Comparison of ENCODE assay signal across 9 cellular contexts in genomic region chr3:107753494-107753893, GRCh38.
DNase-seq lines count a peak whose midpoint lies in the region; ATAC-seq, FAIRE-seq and TF ChIP-seq lines count a peak whose summit lies in the region.
"Had no signal": no experiment of that assay in that cellular context is flagged by ENCODE, and none has a peak within 500 bp of the region (broad histone marks: within the 10 kb centered on the region; RNA-seq: fewer than 3 reads in every experiment).

No MANE protein-coding gene starts in this region.

- no peaks in the 10 kb centered on the region for H3K79me2 ChIP-seq in GM12878 (ENCODE audit: control insufficient read depth, insufficient read depth, low read length)
- no peaks in the 10 kb centered on the region for H3K79me2 ChIP-seq in keratinocyte (ENCODE audit: control insufficient read depth, insufficient read depth, low read length)

- no peaks in the 10 kb centered on the region for H3K9me3 ChIP-seq in GM12878 (replicated peaks; ENCODE audit: control insufficient read depth, insufficient read depth, low read length)
- H3K9me3 ChIP-seq in keratinocyte (ENCODE audit: control insufficient read depth, low read depth, low read length): no peaks in the 10 kb centered on the region
- H3K9me3 ChIP-seq in tibial artery: no peaks in the 10 kb centered on the region
- H3K9me3 ChIP-seq: BLaER1 had no signal

- H3K4me2 ChIP-seq in GM12878 (ENCODE audit: control insufficient read depth, insufficient read depth): no peak overlapping the region
- no peak overlapping the region for H3K4me2 ChIP-seq in keratinocyte (ENCODE audit: control insufficient read depth, extremely low read depth, insufficient read depth, low read depth, low read length)
- H3K4me2 ChIP-seq: BLaER1 had no signal

- CTCF ChIA-PET in GM12878 (lab: Yijun Ruan, JAX): interaction anchor here (0.6 to 8.8 kb wide), 11 partner anchors 13 to 517 kb away, joined by 3 to 78 read pairs (median 6); no protein-coding TSS in a partner anchor

- H3K4me1 ChIP-seq in GM12878 (ENCODE audit: control insufficient read depth, insufficient read depth, low read length) (no peaks in the 10 kb centered on the region), keratinocyte (ENCODE audit: control insufficient read depth, extremely low read depth, insufficient read depth, low read length) (no peaks in the 10 kb centered on the region), tibial artery (peaks cover 0 to 6% (median under 1%) of the 10 kb centered on the region in 4 donors)
- H3K4me1 ChIP-seq: BLaER1 had no signal

- DNase-seq in NCI-H2171 treated with DMSO at 0.1 percent for 48 hours (lab: John Stamatoyannopoulos, UW): peak; percentile 67
- no peak for DNase-seq in NCI-H2171 (lab: John Stamatoyannopoulos, UW)
- DNase-seq in NCI-H82 treated with DMSO at 0.1 percent for 48 hours (lab: John Stamatoyannopoulos, UW; ENCODE audit: unreplicated experiment): peak; percentile 57
- DNase-seq in GM12878 (ENCODE audit: low read depth, low spot score): no peak
- DNase-seq in keratinocyte (ENCODE audit: low read depth, low spot score): peak; percentile 2
- peak in 1 of 2 donors; percentile 33 for DNase-seq in tibial artery

- H3K27ac ChIP-seq in GM12878 (ENCODE audit: control insufficient read depth, insufficient read depth) (no peak overlapping the region), keratinocyte (ENCODE audit: control insufficient read depth, insufficient read depth, low read length) (no peak overlapping the region), tibial artery (no peak overlapping the region)
- H3K27ac ChIP-seq: BLaER1 had no signal

- SMC1A ChIA-PET in GM12878 (lab: Charles Lee; ENCODE audit: uncharacterized antibody, unreplicated experiment): interaction anchor here (1.0 to 3.6 kb wide), 5 partner anchors 25 to 175 kb away, joined by 3 to 23 read pairs (median 4); no protein-coding TSS in a partner anchor

- intact Hi-C loops in GM12878 (cut with micrococcal nuclease; ENCODE audit: unreplicated experiment): no loop called here
- intact Hi-C loops in tibial artery (cut with DNase I; ENCODE audit: low total_unique reads): loop anchor here (10.0 kb wide), 1 partner anchor 91 kb away; no protein-coding TSS in a partner anchor

- WGBS in GM12878 (ENCODE audit: insufficient coverage, insufficient replicate concordance, low lambda C conversion rate, missing lambda C conversion rate): 50% methylated on average over 2 of the region's 2 CpGs

- H2AFZ ChIP-seq in GM12878 (ENCODE audit: control insufficient read depth, low read depth, low read length) (no peak overlapping the region), keratinocyte (ENCODE audit: control insufficient read depth, low read length) (no peak overlapping the region)

- in situ Hi-C loops in GM12878 (cut with MboI): loop anchor here (10.0 kb wide), 1 partner anchor 519 kb away; no protein-coding TSS in a partner anchor

- no peaks in the 10 kb centered on the region for H4K20me1 ChIP-seq in GM12878 (ENCODE audit: control insufficient read depth, insufficient read depth)
- H4K20me1 ChIP-seq in keratinocyte (ENCODE audit: control insufficient read depth, extremely low read depth, insufficient read depth, low read length): no peaks in the 10 kb centered on the region
- H4K20me1 ChIP-seq: BLaER1 had no signal

- BruUV-seq in GM12878 (replicated peaks; lab: Mats Ljungman, UMichigan): no TSS peak

- FAIRE-seq in GM12878 (lab: Jason Lieb, UNC) (peak; percentile 47), keratinocyte (lab: Jason Lieb, UNC) (peak; percentile 66)

- ATAC-seq in HG02870 (IDR thresholded peaks at IDR 0.05; ENCODE audit: unreplicated experiment) (peak; percentile 75), GM12878 (peak; percentile 70), HG03432 (IDR thresholded peaks at IDR 0.05; ENCODE audit: unreplicated experiment) (no peak)

- no peak for TF ChIP-seq EP300 in GM12878 (IDR thresholded peaks at IDR 0.05; ENCODE audit: borderline replicate concordance in 1 of 2, control insufficient read depth in 1 of 2, low read depth in 2 of 2, low read length in 2 of 2)

- H3K27me3 ChIP-seq in GM12878 (replicated peaks in 1 of 2; ENCODE audit: control insufficient read depth in 2 of 2, insufficient read depth in 2 of 2, low read length in 1 of 2) (no peaks in the 10 kb centered on the region), keratinocyte (ENCODE audit: control insufficient read depth, extremely low read depth, insufficient read depth, low read length) (no peaks in the 10 kb centered on the region), tibial artery (no peaks in the 10 kb centered on the region)
- H3K27me3 ChIP-seq: BLaER1 had no signal

- no peaks in the 10 kb centered on the region for H3K36me3 ChIP-seq in GM12878 (ENCODE audit: control insufficient read depth in 2 of 2, insufficient read depth in 2 of 2, low read length in 1 of 2)
- H3K36me3 ChIP-seq in keratinocyte (ENCODE audit: control insufficient read depth in 2 of 2, extremely low read depth in 1 of 2, insufficient read depth in 2 of 2, low read length in 2 of 2): peaks cover 0 to 2% of the 10 kb centered on the region in 2 experiments
- H3K36me3 ChIP-seq in tibial artery: peaks cover 0 to 10% (median 5%) of the 10 kb centered on the region in 3 donors

- RAD21 ChIA-PET in GM12878 (lab: Charles Lee; ENCODE audit: unreplicated experiment): interaction anchor here (2.0 kb wide), 1 partner anchor 93 kb away, joined by 7 read pairs; no protein-coding TSS in a partner anchor

- POLR2A ChIA-PET in GM12878 (lab: Charles Lee): no interaction called here

- TF ChIP-seq CTCF in GM12878 (IDR thresholded peaks at IDR 0.05 in 2 of 3, conservative IDR thresholded peaks at IDR 0.05 in 1 of 3; ENCODE audit: control insufficient read depth in 2 of 3, extremely low read depth in 1 of 3, insufficient read depth in 1 of 3, low read depth in 3 of 3, low read length in 3 of 3) (peak; percentile 41 to 45 (median 44); a peak in 5 of 6 replicates), keratinocyte (optimal IDR thresholded peaks at IDR 0.05 in 1 of 3, IDR thresholded peaks at IDR 0.05 in 1 of 3, conservative IDR thresholded peaks at IDR 0.05 in 1 of 3; ENCODE audit: extremely low read depth in 1 of 3, insufficient read depth in 2 of 3, low read length in 3 of 3) (peak; percentile 53 to 63 (median 62)), tibial artery (IDR thresholded peaks at IDR 0.05) (peak; percentile 48 to 51)

- H3K9me1 ChIP-seq in keratinocyte (ENCODE audit: control insufficient read depth, extremely low read depth, insufficient read depth, low read length): no peaks in the 10 kb centered on the region

- H3K4me3 ChIP-seq in GM12878: no peak overlapping the region
- H3K4me3 ChIP-seq in keratinocyte (ENCODE audit: control insufficient read depth in 2 of 3, extremely low read depth in 1 of 3, insufficient read depth in 2 of 3, low read depth in 1 of 3, low read length in 3 of 3): no peak overlapping the region
- H3K4me3 ChIP-seq in tibial artery: no peak overlapping the region
- H3K4me3 ChIP-seq: BLaER1 had no signal

- TF ChIP-seq RAD21 in GM12878 (IDR thresholded peaks at IDR 0.05; ENCODE audit: insufficient read depth, low read depth, low read length): peak; percentile 36; the same call in 1 of the 2 replicates

- dilution Hi-C loops in keratinocyte (cut with MboI; ENCODE audit: extremely low pct_ligation_motif_present, low sequenced_read_pairs): no loop called here

- H3K9ac ChIP-seq in GM12878 (ENCODE audit: control insufficient read depth, insufficient read depth, low read length) (no peak overlapping the region), keratinocyte (ENCODE audit: control insufficient read depth, extremely low read depth, insufficient read depth, low read length) (no peak overlapping the region)
- H3K9ac ChIP-seq: BLaER1 had no signal

- TF ChIP-seq POLR2A in GM12878 (IDR thresholded peaks at IDR 0.05; ENCODE audit: low read depth, low read length): no peak

TF ChIP-seq in GM12878, 131 proteins besides CTCF, POLR2A, EP300 and RAD21:
- TF ChIP-seq SMC3 (IDR thresholded peaks at IDR 0.05; ENCODE audit: borderline replicate concordance, low read length) (peak; percentile 41; the same call in 1 of the 2 replicates), ZNF24 (IDR thresholded peaks at IDR 0.05) (0 out of 2 replicates have a peak, but pooled peaks have one; percentile 45), SREBF2 (IDR thresholded peaks at IDR 0.05; ENCODE audit: low read length) (no peak), RCOR1 (conservative IDR thresholded peaks at IDR 0.05; ENCODE audit: low read depth, low read length) (no peak)

Comparison
In these comparisons a context has a peak if more than half of its experiments do, and no peak if none do; other contexts are left out.
1. DNase-seq: peak in NCI-H2171 treated with DMSO at 0.1 percent for 48 hours (single experiment), NCI-H82 treated with DMSO at 0.1 percent for 48 hours (single experiment) and keratinocyte (single experiment); none in NCI-H2171 (single experiment) and GM12878 (single experiment).
2. Peak in every context shown above with its lines, with median percentiles within 50 percentile points of each other: CTCF ChIP-seq.